In the genomic region with DNA sequence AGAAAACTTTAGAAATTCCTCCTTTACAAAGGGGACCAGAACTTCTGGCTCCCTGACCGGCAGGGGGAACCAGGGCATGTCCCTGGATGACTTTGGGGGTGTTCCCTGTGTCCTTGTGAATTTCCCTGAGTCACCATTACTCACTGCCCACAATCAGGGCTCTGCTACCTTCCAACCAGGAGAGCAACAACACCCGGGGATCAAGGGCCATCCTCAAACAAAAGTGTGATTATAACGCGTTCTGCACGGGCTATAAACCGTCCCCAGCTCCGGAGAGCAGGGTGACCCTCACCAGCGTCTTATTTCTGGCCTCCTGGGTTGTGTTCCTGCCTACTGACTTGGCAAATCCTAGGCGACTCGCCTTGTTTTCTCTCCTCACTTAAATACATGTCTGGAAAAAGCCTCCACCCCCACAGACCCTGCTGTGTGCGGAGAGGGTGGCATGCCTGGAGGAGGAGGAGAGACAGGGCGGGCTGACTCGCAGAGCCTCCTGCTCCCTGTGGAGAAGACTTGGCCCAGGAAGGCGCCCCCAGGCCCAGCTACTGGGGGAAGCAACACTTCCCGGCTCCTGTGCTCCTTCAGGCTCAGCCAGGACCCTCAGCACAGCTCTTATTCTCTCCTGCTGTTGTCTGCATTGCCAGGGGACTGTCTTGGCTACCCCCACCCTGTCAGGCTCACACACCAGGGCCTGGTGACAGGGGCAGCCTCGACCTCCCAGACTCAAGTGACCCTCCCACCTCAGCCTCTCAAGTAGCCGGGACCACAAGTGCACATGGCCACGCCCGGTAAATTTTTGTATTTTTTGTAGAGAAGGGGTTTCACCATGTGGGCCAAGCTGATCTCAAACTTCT, we compare ENCODE assay signal across 1 cellular context.
A peak's percentile ranks its signal among the peaks of the same experiment; 100 is the strongest.
TF ChIP-seq lines count a peak whose summit lies in the region.

No MANE protein-coding gene starts in this region.

TF ChIP-seq in A549, 52 proteins besides CTCF, POLR2A, EP300 and RAD21 (continued from another document):
- TF ChIP-seq CHD2 (IDR thresholded peaks at IDR 0.05; ENCODE audit: low read length, partially characterized antibody) = no peak
- TF ChIP-seq TP53 (CRISPR knock-in tag; IDR thresholded peaks at IDR 0.05) = 0 out of 2 replicates have a peak, but pooled peaks have one; percentile 30
- peak in 1 of 2 experiments; percentile 86; a peak in 4 of 5 replicates for TF ChIP-seq JUN (IDR thresholded peaks at IDR 0.05)
- TF ChIP-seq, protein P1, sequence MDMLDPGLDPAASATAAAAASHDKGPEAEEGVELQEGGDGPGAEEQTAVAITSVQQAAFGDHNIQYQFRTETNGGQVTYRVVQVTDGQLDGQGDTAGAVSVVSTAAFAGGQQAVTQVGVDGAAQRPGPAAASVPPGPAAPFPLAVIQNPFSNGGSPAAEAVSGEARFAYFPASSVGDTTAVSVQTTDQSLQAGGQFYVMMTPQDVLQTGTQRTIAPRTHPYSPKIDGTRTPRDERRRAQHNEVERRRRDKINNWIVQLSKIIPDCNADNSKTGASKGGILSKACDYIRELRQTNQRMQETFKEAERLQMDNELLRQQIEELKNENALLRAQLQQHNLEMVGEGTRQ (IDR thresholded peaks at IDR 0.05) = no peak
- TF ChIP-seq FOSB (CRISPR knock-in tag; IDR thresholded peaks at IDR 0.05) = no peak
- TF ChIP-seq HDAC2 (IDR thresholded peaks at IDR 0.05) = no peak
- TF ChIP-seq RCOR1 (IDR thresholded peaks at IDR 0.05; ENCODE audit: low read depth, low read length) = no peak
- no peak for TF ChIP-seq CEBPB (IDR thresholded peaks at IDR 0.05)
- TF ChIP-seq HOXA7 (CRISPR knock-in tag; IDR thresholded peaks at IDR 0.05) = no peak
- TF ChIP-seq RNF2 (IDR thresholded peaks at IDR 0.05; ENCODE audit: borderline replicate concordance, low read depth) = no peak
- TF ChIP-seq, protein P2, sequence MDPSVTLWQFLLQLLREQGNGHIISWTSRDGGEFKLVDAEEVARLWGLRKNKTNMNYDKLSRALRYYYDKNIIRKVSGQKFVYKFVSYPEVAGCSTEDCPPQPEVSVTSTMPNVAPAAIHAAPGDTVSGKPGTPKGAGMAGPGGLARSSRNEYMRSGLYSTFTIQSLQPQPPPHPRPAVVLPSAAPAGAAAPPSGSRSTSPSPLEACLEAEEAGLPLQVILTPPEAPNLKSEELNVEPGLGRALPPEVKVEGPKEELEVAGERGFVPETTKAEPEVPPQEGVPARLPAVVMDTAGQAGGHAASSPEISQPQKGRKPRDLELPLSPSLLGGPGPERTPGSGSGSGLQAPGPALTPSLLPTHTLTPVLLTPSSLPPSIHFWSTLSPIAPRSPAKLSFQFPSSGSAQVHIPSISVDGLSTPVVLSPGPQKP (IDR thresholded peaks at IDR 0.05; ENCODE audit: low read depth, low read length) = no peak
- 0 out of 2 replicates have a peak, but pooled peaks have one; percentile 24 for TF ChIP-seq NPAS2 (CRISPR knock-in tag; IDR thresholded peaks at IDR 0.05; ENCODE audit: borderline replicate concordance)
- no peak for TF ChIP-seq MAZ (IDR thresholded peaks at IDR 0.05; ENCODE audit: borderline replicate concordance, low read depth, low read length)
- TF ChIP-seq SMC3 (IDR thresholded peaks at IDR 0.05) = peak; percentile 84
- TF ChIP-seq ZC3H11A (IDR thresholded peaks at IDR 0.05) = no peak
- no peak; the same call in 1 of the 2 replicates for TF ChIP-seq MYC (IDR thresholded peaks at IDR 0.05; ENCODE audit: borderline replicate concordance, low read length)
- TF ChIP-seq ZNF302 (CRISPR knock-in tag; IDR thresholded peaks at IDR 0.05) = 0 out of 2 replicates have a peak, but pooled peaks have one; percentile 33
- TF ChIP-seq, protein P3, sequence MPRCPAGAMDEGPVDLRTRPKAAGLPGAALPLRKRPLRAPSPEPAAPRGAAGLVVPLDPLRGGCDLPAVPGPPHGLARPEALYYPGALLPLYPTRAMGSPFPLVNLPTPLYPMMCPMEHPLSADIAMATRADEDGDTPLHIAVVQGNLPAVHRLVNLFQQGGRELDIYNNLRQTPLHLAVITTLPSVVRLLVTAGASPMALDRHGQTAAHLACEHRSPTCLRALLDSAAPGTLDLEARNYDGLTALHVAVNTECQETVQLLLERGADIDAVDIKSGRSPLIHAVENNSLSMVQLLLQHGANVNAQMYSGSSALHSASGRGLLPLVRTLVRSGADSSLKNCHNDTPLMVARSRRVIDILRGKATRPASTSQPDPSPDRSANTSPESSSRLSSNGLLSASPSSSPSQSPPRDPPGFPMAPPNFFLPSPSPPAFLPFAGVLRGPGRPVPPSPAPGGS (IDR thresholded peaks at IDR 0.05) = peak; percentile 56; the same call in 1 of the 3 replicates
- no peak for TF ChIP-seq PHF8 (IDR thresholded peaks at IDR 0.05; ENCODE audit: borderline replicate concordance, low read depth)
- no peak for TF ChIP-seq RFX5 (IDR thresholded peaks at IDR 0.05)
- TF ChIP-seq CHD4 (IDR thresholded peaks at IDR 0.05; ENCODE audit: borderline replicate concordance) = no peak
- peak; percentile 98 for TF ChIP-seq MAFK (IDR thresholded peaks at IDR 0.05; ENCODE audit: partially characterized antibody)
- no peak for TF ChIP-seq CBX2 (IDR thresholded peaks at IDR 0.05; ENCODE audit: borderline replicate concordance, low read depth)
- peak; percentile 62 for TF ChIP-seq HOXB5 (CRISPR knock-in tag; IDR thresholded peaks at IDR 0.05)
- TF ChIP-seq TFCP2L1 (CRISPR knock-in tag; IDR thresholded peaks at IDR 0.05) = no peak
- peak; percentile 91 for TF ChIP-seq HOXB13 (CRISPR knock-in tag; IDR thresholded peaks at IDR 0.05; ENCODE audit: low read depth)
- peak; percentile 69; the same call in 1 of the 2 replicates for TF ChIP-seq HEYL (CRISPR knock-in tag; IDR thresholded peaks at IDR 0.05)
- TF ChIP-seq, protein P4, sequence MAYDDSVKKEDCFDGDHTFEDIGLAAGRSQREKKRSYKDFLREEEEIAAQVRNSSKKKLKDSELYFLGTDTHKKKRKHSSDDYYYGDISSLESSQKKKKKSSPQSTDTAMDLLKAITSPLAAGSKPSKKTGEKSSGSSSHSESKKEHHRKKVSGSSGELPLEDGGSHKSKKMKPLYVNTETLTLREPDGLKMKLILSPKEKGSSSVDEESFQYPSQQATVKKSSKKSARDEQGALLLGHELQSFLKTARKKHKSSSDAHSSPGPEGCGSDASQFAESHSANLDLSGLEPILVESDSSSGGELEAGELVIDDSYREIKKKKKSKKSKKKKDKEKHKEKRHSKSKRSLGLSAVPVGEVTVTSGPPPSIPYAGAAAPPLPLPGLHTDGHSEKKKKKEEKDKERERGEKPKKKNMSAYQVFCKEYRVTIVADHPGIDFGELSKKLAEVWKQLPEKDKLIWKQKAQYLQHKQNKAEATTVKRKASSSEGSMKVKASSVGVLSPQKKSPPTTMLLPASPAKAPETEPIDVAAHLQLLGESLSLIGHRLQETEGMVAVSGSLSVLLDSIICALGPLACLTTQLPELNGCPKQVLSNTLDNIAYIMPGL (CRISPR knock-in tag; IDR thresholded peaks at IDR 0.05; ENCODE audit: borderline replicate concordance) = no peak
- no peak for TF ChIP-seq ZSCAN20 (CRISPR knock-in tag; IDR thresholded peaks at IDR 0.05)
- TF ChIP-seq, protein P5, sequence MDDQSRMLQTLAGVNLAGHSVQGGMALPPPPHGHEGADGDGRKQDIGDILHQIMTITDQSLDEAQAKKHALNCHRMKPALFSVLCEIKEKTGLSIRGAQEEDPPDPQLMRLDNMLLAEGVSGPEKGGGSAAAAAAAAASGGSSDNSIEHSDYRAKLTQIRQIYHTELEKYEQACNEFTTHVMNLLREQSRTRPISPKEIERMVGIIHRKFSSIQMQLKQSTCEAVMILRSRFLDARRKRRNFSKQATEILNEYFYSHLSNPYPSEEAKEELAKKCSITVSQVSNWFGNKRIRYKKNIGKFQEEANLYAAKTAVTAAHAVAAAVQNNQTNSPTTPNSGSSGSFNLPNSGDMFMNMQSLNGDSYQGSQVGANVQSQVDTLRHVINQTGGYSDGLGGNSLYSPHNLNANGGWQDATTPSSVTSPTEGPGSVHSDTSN (IDR thresholded peaks at IDR 0.05) = no peak
- TF ChIP-seq EHMT2 (IDR thresholded peaks at IDR 0.05; ENCODE audit: low read depth) = no peak
- TF ChIP-seq JUNB (IDR thresholded peaks at IDR 0.05) = peak; percentile 83
- TF ChIP-seq, protein P6, sequence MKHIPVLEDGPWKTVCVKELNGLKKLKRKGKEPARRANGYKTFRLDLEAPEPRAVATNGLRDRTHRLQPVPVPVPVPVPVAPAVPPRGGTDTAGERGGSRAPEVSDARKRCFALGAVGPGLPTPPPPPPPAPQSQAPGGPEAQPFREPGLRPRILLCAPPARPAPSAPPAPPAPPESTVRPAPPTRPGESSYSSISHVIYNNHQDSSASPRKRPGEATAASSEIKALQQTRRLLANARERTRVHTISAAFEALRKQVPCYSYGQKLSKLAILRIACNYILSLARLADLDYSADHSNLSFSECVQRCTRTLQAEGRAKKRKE (CRISPR knock-in tag; IDR thresholded peaks at IDR 0.05; ENCODE audit: low read depth) = peak; percentile 75; the same call in 1 of the 2 replicates
- peak; percentile 33; the same call in 1 of the 2 replicates for TF ChIP-seq GATA3 (IDR thresholded peaks at IDR 0.05; ENCODE audit: borderline replicate concordance)
- TF ChIP-seq NFE2L2 (conservative IDR thresholded peaks at IDR 0.05; ENCODE audit: low read length) = peak; percentile 96
- TF ChIP-seq SREBF2 (IDR thresholded peaks at IDR 0.05) = no peak
- TF ChIP-seq, protein P7, sequence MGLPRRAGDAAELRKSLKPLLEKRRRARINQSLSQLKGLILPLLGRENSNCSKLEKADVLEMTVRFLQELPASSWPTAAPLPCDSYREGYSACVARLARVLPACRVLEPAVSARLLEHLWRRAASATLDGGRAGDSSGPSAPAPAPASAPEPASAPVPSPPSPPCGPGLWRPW (IDR thresholded peaks at IDR 0.05) = no peak
- no peak for TF ChIP-seq POLR2AphosphoS2 (conservative IDR thresholded peaks at IDR 0.05; ENCODE audit: low read length)
